In genomic region chr9:71025728-71026127, GRCh38 we compare ENCODE assay signal across 31 cellular contexts.
"Had no signal": no experiment of that assay in that cellular context is flagged by ENCODE, and none has a peak within 500 bp of the region (broad histone marks: within the 10 kb centered on the region; RNA-seq: fewer than 3 reads in every experiment).

No MANE protein-coding gene starts in this region.

- H3K27me3 ChIP-seq: adrenal gland, ascending aorta, breast epithelium, cardiac muscle cell, dorsolateral prefrontal cortex, gastroesophageal sphincter had no signal

- H3K36me3 ChIP-seq: adrenal gland, ascending aorta, breast epithelium, cardiac muscle cell, esophagus squamous epithelium, gastroesophageal sphincter, heart right ventricle had no signal

- H3K9me3 ChIP-seq: adrenal gland, ascending aorta, breast epithelium, esophagus squamous epithelium, gastroesophageal sphincter, heart right ventricle had no signal

- H3K4me3 ChIP-seq: adrenal gland, ascending aorta, breast epithelium, cardiac muscle cell, coronary artery, dorsolateral prefrontal cortex, esophagus squamous epithelium, gastroesophageal sphincter, heart right ventricle had no signal

- DNase-seq: activated CD4-positive, alpha-beta memory T cell treated with anti-CD3 and anti-CD28 coated beads for 36 hours; activated CD4-positive, alpha-beta T cell treated with anti-CD3 and anti-CD28 coated beads for 36 hours; activated CD4-positive, alpha-beta T cell treated with anti-CD3 and anti-CD28 coated beads, Interleukin-2, amount 10 ng/mL, durations not matched to agents 24 days and 14 days; activated CD4-positive, CD25-positive, alpha-beta regulatory T cell; activated CD4-positive, CD25-positive, alpha-beta regulatory T cell treated with anti-CD3 and anti-CD28 coated beads, Interleukin-2, amount 50 U/mL, for 72 hours; activated CD8-positive, alpha-beta memory T cell treated with anti-CD3 and anti-CD28 coated beads, Interleukin-2, amount 10 ng/mL, durations not matched to agents 7 days and 5 days; activated CD8-positive, alpha-beta memory T cell treated with anti-CD3 and anti-CD28 coated beads, Interleukin-2, amount 50 U/mL, for 4 hours; activated CD8-positive, alpha-beta T cell treated with anti-CD3 and anti-CD28 coated beads, Interleukin-2, amount 10 ng/mL, durations not matched to agents 7 days and 5 days; activated effector memory CD4-positive, alpha-beta T cell treated with anti-CD3 and anti-CD28 coated beads, Interleukin-2, amount 50 U/mL, for 16 hours; activated naive CD4-positive, alpha-beta T cell treated with anti-CD3 and anti-CD28 coated beads for 36 hours; activated naive CD8-positive, alpha-beta T cell treated with anti-CD3 and anti-CD28 coated beads for 36 hours; activated naive CD8-positive, alpha-beta T cell treated with anti-CD3 and anti-CD28 coated beads, Interleukin-2, amount 50 U/mL, for 24 hours; activated T-cell treated with anti-CD3 and anti-CD28 coated beads, Interleukin-2, amount 50 U/mL, for 1 hour; activated T-cell treated with anti-CD3 and anti-CD28 coated beads, Interleukin-2, amount 50 U/mL, for 48 hours; adrenal gland; amygdala; central memory CD4-positive, alpha-beta T cell; dorsolateral prefrontal cortex; effector CD4-positive, alpha-beta T cell; esophagus squamous epithelium; foreskin melanocyte; heart right ventricle; T-helper 2 cell had no signal

- FAIRE-seq: endometrium, endothelial cell of umbilical vein had no signal

- ATAC-seq: activated CD4-positive, alpha-beta T cell treated with anti-CD3 and anti-CD28 coated beads for 36 hours; activated CD8-positive, alpha-beta memory T cell treated with anti-CD3 and anti-CD28 coated beads, Interleukin-2, amount 10 ng/mL, durations not matched to agents 7 days and 5 days; activated CD8-positive, alpha-beta T cell treated with anti-CD3 and anti-CD28 coated beads, Interleukin-2, amount 10 ng/mL, durations not matched to agents 7 days and 5 days; activated naive CD8-positive, alpha-beta T cell treated with anti-CD3 and anti-CD28 coated beads, Interleukin-2, amount 50 U/mL, for 24 hours; heart right ventricle had no signal

- H3K4me1 ChIP-seq: adrenal gland, ascending aorta, breast epithelium, esophagus squamous epithelium, gastroesophageal sphincter, heart right ventricle had no signal

- H3K27ac ChIP-seq: adrenal gland, ascending aorta, breast epithelium, cardiac muscle cell, coronary artery, epithelial cell of prostate, esophagus squamous epithelium, gastroesophageal sphincter, heart right ventricle had no signal
